Comparison of ENCODE assay signal across 29 cellular contexts in the genomic region with DNA sequence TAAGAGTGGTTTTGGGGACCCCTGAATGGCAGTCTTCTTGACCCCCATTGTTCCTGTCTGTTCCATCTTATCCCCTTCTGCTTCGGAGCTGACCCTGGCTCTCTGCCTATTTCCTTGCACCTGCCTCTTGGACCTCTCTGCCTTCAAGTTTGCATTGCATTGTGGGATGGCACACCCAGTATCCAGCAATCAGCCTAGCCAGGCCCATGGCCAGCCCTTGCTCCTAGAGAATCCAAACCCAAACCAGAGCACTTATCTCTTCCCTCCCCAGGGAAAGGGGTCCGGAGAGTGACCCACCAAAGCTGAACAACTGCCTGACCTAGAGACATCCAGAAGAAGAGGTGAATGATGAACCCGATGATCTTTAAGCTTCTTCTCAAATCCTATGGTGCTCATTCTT.
"Had no signal": no experiment of that assay in that cellular context is flagged by ENCODE, and none has a peak within 500 bp of the region (broad histone marks: within the 10 kb centered on the region; RNA-seq: fewer than 3 reads in every experiment).

No MANE protein-coding gene starts in this region.

- H3K27ac ChIP-seq: PC-9, RWPE1, VCaP had no signal

- H3K9me3 Mint-ChIP-seq: activated CD4-positive, alpha-beta memory T cell treated with anti-CD3 and anti-CD28 coated beads for 36 hours; activated naive CD8-positive, alpha-beta T cell treated with anti-CD3 and anti-CD28 coated beads, Interleukin-2, amount 50 U/mL, for 24 hours; activated T-helper 1 cell treated with anti-CD3 and anti-CD28 coated beads, Interleukin-12 subunit alpha, Interleukin-12 subunit beta, Interleukin-2, Interleukin-4 antibody, amounts not matched to agents 30 ng/mL and 10 ng/mL and 1 ng/mL, durations not matched to agents 14 hours and 24 hours and 36 hours had no signal

- H3K27ac Mint-ChIP-seq: activated B cell treated with CpG ODN at 0.5 μM for 24 hours; activated CD4-positive, alpha-beta memory T cell treated with anti-CD3 and anti-CD28 coated beads for 36 hours; activated naive CD4-positive, alpha-beta T cell treated with anti-CD3 and anti-CD28 coated beads, Interleukin-2, amount 10 ng/mL, durations not matched to agents 7 days and 5 days; activated naive CD8-positive, alpha-beta T cell; activated naive CD8-positive, alpha-beta T cell treated with anti-CD3 and anti-CD28 coated beads, Interleukin-2, amount 50 U/mL, for 24 hours; activated T-helper 1 cell treated with anti-CD3 and anti-CD28 coated beads, Interleukin-12 subunit alpha, Interleukin-12 subunit beta, Interleukin-2, Interleukin-4 antibody, amounts not matched to agents 30 ng/mL and 10 ng/mL and 1 ng/mL, durations not matched to agents 14 hours and 24 hours and 36 hours; T-cell; T-helper 17 cell had no signal

- H3K4me3 ChIP-seq: K562, PC-9 had no signal

- H3K4me1 Mint-ChIP-seq: activated B cell treated with CpG ODN at 0.5 μM for 24 hours; activated naive CD4-positive, alpha-beta T cell treated with anti-CD3 and anti-CD28 coated beads, Interleukin-2, amount 10 ng/mL, durations not matched to agents 7 days and 5 days; activated naive CD8-positive, alpha-beta T cell treated with anti-CD3 and anti-CD28 coated beads, Interleukin-2, amount 50 U/mL, for 24 hours; T-cell; T-helper 17 cell had no signal

- H3K27me3 Mint-ChIP-seq: activated B cell treated with CpG ODN at 0.5 μM for 24 hours; activated CD4-positive, alpha-beta memory T cell treated with anti-CD3 and anti-CD28 coated beads for 36 hours; activated naive CD4-positive, alpha-beta T cell treated with anti-CD3 and anti-CD28 coated beads, Interleukin-2, amount 10 ng/mL, durations not matched to agents 7 days and 5 days; T-helper 17 cell had no signal

- H3K4me3 Mint-ChIP-seq: activated B cell treated with CpG ODN at 0.5 μM for 24 hours; activated CD4-positive, alpha-beta memory T cell treated with anti-CD3 and anti-CD28 coated beads for 36 hours; activated naive CD4-positive, alpha-beta T cell treated with anti-CD3 and anti-CD28 coated beads, Interleukin-2, amount 10 ng/mL, durations not matched to agents 7 days and 5 days; activated naive CD8-positive, alpha-beta T cell; activated naive CD8-positive, alpha-beta T cell treated with anti-CD3 and anti-CD28 coated beads, Interleukin-2, amount 50 U/mL, for 24 hours; activated T-cell treated with anti-CD3 and anti-CD28 coated beads, Interleukin-2, amount 50 U/mL, for 4 hours; activated T-helper 1 cell treated with anti-CD3 and anti-CD28 coated beads, Interleukin-12 subunit alpha, Interleukin-12 subunit beta, Interleukin-2, Interleukin-4 antibody, amounts not matched to agents 30 ng/mL and 10 ng/mL and 1 ng/mL, durations not matched to agents 14 hours and 24 hours and 36 hours; brain; T-cell; T-helper 17 cell had no signal

- DNase-seq: activated B cell treated with CpG ODN at 0.5 μM for 24 hours; activated CD4-positive, alpha-beta memory T cell treated with anti-CD3 and anti-CD28 coated beads for 36 hours; activated CD4-positive, alpha-beta T cell treated with anti-CD3 and anti-CD28 coated beads for 4 hours; activated CD4-positive, alpha-beta T cell treated with anti-CD3 and anti-CD28 coated beads, Interleukin-2, amount 50 U/mL, for 1 hour; activated CD4-positive, CD25-positive, alpha-beta regulatory T cell treated with anti-CD3 and anti-CD28 coated beads, Interleukin-2, amount 50 U/mL, for 72 hours; activated CD8-positive, alpha-beta memory T cell treated with anti-CD3 and anti-CD28 coated beads, Interleukin-2, amount 50 U/mL, for 4 hours; activated gamma-delta T cell treated with Interleukin-2 at 50 U/mL for 16 hours; activated naive CD4-positive, alpha-beta T cell treated with anti-CD3 and anti-CD28 coated beads, Interleukin-2, amount 10 ng/mL, durations not matched to agents 7 days and 5 days; activated naive CD8-positive, alpha-beta T cell treated with anti-CD3 and anti-CD28 coated beads, Interleukin-2, amount 50 U/mL, for 24 hours; activated T-cell treated with anti-CD3 and anti-CD28 coated beads for 4 hours; activated T-cell treated with anti-CD3 and anti-CD28 coated beads, Interleukin-2, amount 50 U/mL, for 4 hours; IMR-90; NCI-H1092 treated with DMSO at 0.1 percent for 48 hours; NCI-H1417; NCI-H187; NCI-H2081 treated with DMSO at 0.1 percent for 48 hours; NCI-H345; NCI-H524 treated with DMSO at 0.1 percent for 48 hours; PC-9; SIG-M5; T-cell; T-helper 17 cell; T-helper 9 cell had no signal

- H3K36me3 Mint-ChIP-seq: activated CD4-positive, alpha-beta memory T cell treated with anti-CD3 and anti-CD28 coated beads for 36 hours; activated naive CD4-positive, alpha-beta T cell treated with anti-CD3 and anti-CD28 coated beads, Interleukin-2, amount 10 ng/mL, durations not matched to agents 7 days and 5 days; activated naive CD8-positive, alpha-beta T cell; T-cell had no signal
